Comparison of ENCODE assay signal across 28 cellular contexts in the genomic region with DNA sequence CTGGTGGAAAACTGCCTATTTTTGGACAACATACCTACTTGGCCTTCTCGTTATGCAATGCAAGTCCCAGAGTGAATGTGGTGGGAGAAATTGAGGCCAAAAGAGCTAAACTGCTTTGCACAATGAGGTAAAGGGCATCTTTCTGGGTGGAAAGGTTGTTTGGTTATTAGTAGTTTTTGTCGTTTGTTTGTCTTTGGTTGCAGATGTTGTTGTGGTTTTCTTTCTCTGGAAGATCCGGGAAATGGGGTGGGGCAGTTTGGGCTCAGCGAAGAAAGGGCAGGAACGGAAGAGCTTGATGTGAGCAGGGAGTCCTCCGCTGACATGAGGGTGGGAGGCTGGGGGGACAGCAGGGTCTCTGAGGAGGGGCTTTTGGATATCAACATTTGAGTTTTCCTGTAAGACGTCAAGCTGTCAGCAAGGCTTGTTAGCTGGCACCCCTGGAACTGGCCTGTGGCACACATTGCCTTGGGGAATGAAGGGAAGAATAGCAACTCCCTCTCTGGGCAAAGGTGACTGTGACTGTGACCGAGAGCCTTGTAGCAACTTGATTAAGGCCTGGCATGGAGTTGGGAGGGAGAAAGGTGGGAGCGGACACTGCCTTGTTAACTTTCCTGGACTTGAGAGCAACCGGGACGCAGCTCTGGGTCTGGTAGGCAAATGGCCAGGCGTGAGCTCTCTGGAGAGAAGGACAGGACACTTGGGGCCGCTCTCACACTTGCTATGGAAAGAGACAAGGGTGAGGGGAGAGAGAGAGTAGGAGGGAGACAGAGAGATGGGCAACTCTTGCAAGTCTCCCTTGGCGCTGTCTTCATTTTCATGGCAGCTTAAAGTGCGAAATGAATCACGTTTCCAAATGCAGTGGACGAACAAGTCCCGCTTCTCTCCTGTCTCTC. TPM values are rescaled to one million over a fixed set of nuclear protein-coding genes. Genes with fewer than 3 reads are reported as not detected.
DNase-seq lines count a peak whose midpoint lies in the region.
"Had no signal": no experiment of that assay in that cellular context is flagged by ENCODE, and none has a peak within 500 bp of the region (broad histone marks: within the 10 kb centered on the region; RNA-seq: fewer than 3 reads in every experiment).

No MANE protein-coding gene starts in this region.

- H3K4ac ChIP-seq in neuronal stem cell (ENCODE audit: low read length) = no peak overlapping the region

- peak overlapping the region; percentile 44 for H3K18ac ChIP-seq in neuronal stem cell (ENCODE audit: low read length)

- DNase-seq in NCI-H82 (lab: John Stamatoyannopoulos, UW) (peak; percentile 56), NCI-H82 treated with DMSO at 0.1 percent for 48 hours (lab: John Stamatoyannopoulos, UW; ENCODE audit: unreplicated experiment) (no peak), H4 (ENCODE audit: low spot score) (peak; percentile 51), adipocyte (ENCODE audit: low read depth) (no peak), neuronal stem cell (ENCODE audit: low spot score) (no peak), cerebellar nuclear complex (lab: John Stamatoyannopoulos, UW) (no peak), SIG-M5 (lab: John Stamatoyannopoulos, UW) (no peak)
- no peak for DNase-seq in activated CD8-positive, alpha-beta memory T cell treated with anti-CD3 and anti-CD28 coated beads for 24 hours
- DNase-seq: activated CD8-positive, alpha-beta T cell treated with anti-CD3 and anti-CD28 coated beads for 36 hours; activated naive CD4-positive, alpha-beta T cell treated with Interleukin-2 at 50 U/mL for 16 hours; activated T-cell treated with anti-CD3 and anti-CD28 coated beads, Interleukin-2, amount 50 U/mL, for 24 hours; aorta; DMS79 treated with DMSO at 0.1 percent for 48 hours; effector memory CD4-positive, alpha-beta T cell; esophagus squamous epithelium; KG1; NCI-H1930; NCI-H446; SHP77; stimulated activated CD4-positive, alpha-beta T cell treated with anti-CD3 and anti-CD28 coated beads, Interleukin-2, amount 100 ng/mL, for 24 hours; stimulated activated naive CD8-positive, alpha-beta T cell treated with anti-CD3 and anti-CD28 coated beads, Interleukin-15, Interleukin-2, amounts not matched to agents 100 U/mL and 50 U/mL, for 24 hours; T-helper 17 cell; upper lobe of right lung had no signal

- H3K79me1 ChIP-seq in neuronal stem cell (ENCODE audit: low read depth, low read length) = no peaks in the 10 kb centered on the region

- H3K27me3 ChIP-seq in adipocyte (replicated peaks; ENCODE audit: control insufficient read depth, insufficient read depth, low read length) (peaks cover 18% of the 10 kb centered on the region), neuronal stem cell (ENCODE audit: control insufficient read depth in 3 of 3, insufficient read depth in 3 of 3, low read depth in 1 of 3, low read length in 3 of 3) (peaks cover 0 to 33% (median 0%) of the 10 kb centered on the region in 3 experiments)
- H3K27me3 ChIP-seq: upper lobe of right lung had no signal

- H2BK5ac ChIP-seq in neuronal stem cell (ENCODE audit: low read length) = no peak overlapping the region

- no peak overlapping the region for H3K27ac ChIP-seq in neuronal stem cell (replicated peaks; ENCODE audit: low read length)
- H3K27ac ChIP-seq: esophagus squamous epithelium, heart left ventricle, upper lobe of right lung, VCaP had no signal

- no CpG with 5 or more reads among the region's 18 CpGs for WGBS in neuronal stem cell (ENCODE audit: extremely low coverage in 2 of 2, insufficient read length in 2 of 2, insufficient replicate concordance in 1 of 2), 2 donors

- no peak overlapping the region for H3K23ac ChIP-seq in neuronal stem cell (ENCODE audit: low read depth, low read length, poor library complexity)

- H3K4me1 ChIP-seq in adipocyte (ENCODE audit: control insufficient read depth, insufficient read depth, low read length) = peaks cover 17% of the 10 kb centered on the region
- H3K4me1 ChIP-seq in neuronal stem cell (ENCODE audit: control insufficient read depth in 2 of 2, insufficient read depth in 1 of 2, low read depth in 1 of 2, low read length in 2 of 2) = peaks cover 3 to 8% of the 10 kb centered on the region in 2 donors
- H3K4me1 ChIP-seq: esophagus squamous epithelium, upper lobe of right lung had no signal

- no peaks in the 10 kb centered on the region for H3K9me3 ChIP-seq in adipocyte (ENCODE audit: control insufficient read depth, low read length)
- no peaks in the 10 kb centered on the region for H3K9me3 ChIP-seq in neuronal stem cell (replicated peaks in 1 of 2; ENCODE audit: control insufficient read depth in 2 of 2, insufficient read depth in 1 of 2, low read depth in 1 of 2, low read length in 2 of 2)
- H3K9me3 ChIP-seq: esophagus squamous epithelium, heart left ventricle, upper lobe of right lung had no signal

- H3K4me3 ChIP-seq in adipocyte (ENCODE audit: low read length) (no peak overlapping the region), neuronal stem cell (ENCODE audit: low read length in 2 of 2) (no peak overlapping the region)
- H3K4me3 ChIP-seq: esophagus squamous epithelium, heart left ventricle, upper lobe of right lung had no signal

- H3K4me2 ChIP-seq in neuronal stem cell (ENCODE audit: insufficient read depth, low read length, poor library complexity, severe bottlenecking) = no peak overlapping the region

- H2BK120ac ChIP-seq in neuronal stem cell (ENCODE audit: low read depth, low read length) = no peak overlapping the region

- H2AK5ac ChIP-seq in neuronal stem cell (ENCODE audit: low read depth, low read length) = no peak overlapping the region

- H3K36me3 ChIP-seq in adipocyte (ENCODE audit: control insufficient read depth, insufficient read depth, low read length, severe bottlenecking) (no peaks in the 10 kb centered on the region), neuronal stem cell (replicated peaks in 1 of 2; ENCODE audit: control insufficient read depth in 2 of 2, insufficient read depth in 2 of 2, low read length in 2 of 2) (no peaks in the 10 kb centered on the region)
- H3K36me3 ChIP-seq: esophagus squamous epithelium, heart left ventricle, upper lobe of right lung had no signal

- no peak overlapping the region for H4K8ac ChIP-seq in neuronal stem cell (ENCODE audit: low read depth, low read length)

- H2BK12ac ChIP-seq in neuronal stem cell (ENCODE audit: low read length) = no peak overlapping the region

- peak overlapping the region; percentile 58 for H2AFZ ChIP-seq in neuronal stem cell (ENCODE audit: low read length)

- no peak overlapping the region for H2BK15ac ChIP-seq in neuronal stem cell (ENCODE audit: low read length)

- H3K14ac ChIP-seq in neuronal stem cell (ENCODE audit: low read length) = no peak overlapping the region

- no peak overlapping the region for H4K91ac ChIP-seq in neuronal stem cell (ENCODE audit: low read depth, low read length, poor library complexity)

- H3K9ac ChIP-seq in adipocyte (ENCODE audit: low read length) (peak overlapping the region; percentile 44), neuronal stem cell (ENCODE audit: low read depth, low read length, poor library complexity) (no peak overlapping the region)

RNA-seq across cellular contexts. Expression of a gene that starts 15.4 kb away (rescaled TPM):
- not detected in 2 replicates for total RNA-seq in H4 (2014; rRNA removed; shearing (Covaris generic))
- 0.33 TPM for polyA plus RNA-seq in neuronal stem cell (2013, experiment 1 of 2)
- 0.42 TPM for polyA plus RNA-seq in neuronal stem cell (2013, experiment 2 of 2)
- total RNA-seq: A172, aorta, esophagus squamous epithelium, lung microvascular endothelial cell, T-helper 17 cell, upper lobe of right lung had no signal
- polyA plus RNA-seq: aorta, CD14-positive monocyte had no signal

RNA-seq across cellular contexts. Expression of a gene that starts 59.8 kb away (rescaled TPM):
- total RNA-seq in H4 (2014; rRNA removed; shearing (Covaris generic)) = 56.8 and 65.9 TPM in 2 replicates
- polyA plus RNA-seq in neuronal stem cell (2013, experiment 1 of 2) = 85.6 TPM
- polyA plus RNA-seq in neuronal stem cell (2013, experiment 2 of 2) = 86.8 TPM

Comparison
In these comparisons a context has a peak if more than half of its experiments do, and no peak if none do; other contexts are left out.
1. DNase-seq: peak in NCI-H82 (single experiment) and H4 (single experiment); none in NCI-H82 treated with DMSO at 0.1 percent for 48 hours (single experiment), adipocyte (single experiment), neuronal stem cell (single experiment), cerebellar nuclear complex (0 of 2), SIG-M5 (single experiment) and activated CD8-positive, alpha-beta memory T cell treated with anti-CD3 and anti-CD28 coated beads for 24 hours (single experiment).